Comparison of ENCODE assay signal across 8 cellular contexts in genomic region chr13:24512208-24513068, GRCh38. TPM values are rescaled to one million over a fixed set of nuclear protein-coding genes. Genes with fewer than 3 reads are reported as not detected.
DNase-seq lines count a peak whose midpoint lies in the region; TF ChIP-seq lines count a peak whose summit lies in the region.

Gene PARP4, minus strand, starts transcription at chr13:24512778. Its CDS starts 9,002 bp downstream, at chr13:24503776.

- no peaks in the 10 kb centered on the region for H3K9me2 ChIP-seq in SK-N-SH

- H3K4me3 ChIP-seq in SK-N-SH (ENCODE audit: low read depth in 2 of 2, low read length in 1 of 2) (peak within 1 kb of the TSS; percentile 84 to 87), osteoblast (ENCODE audit: insufficient read depth, low read length) (peak within 1 kb of the TSS; percentile 93), thymus (ENCODE audit: low read length) (peak within 1 kb of the TSS; percentile 80)

- H3K36me3 ChIP-seq in SK-N-SH (replicated peaks in 1 of 2; ENCODE audit: control insufficient read depth in 1 of 2, insufficient read depth in 2 of 2, low read length in 1 of 2), result peaks cover 0 to 2% of the 10 kb centered on the region in 2 experiments
- no peaks in the 10 kb centered on the region for H3K36me3 ChIP-seq in osteoblast (ENCODE audit: insufficient read depth, low read length)
- no peaks in the 10 kb centered on the region for H3K36me3 ChIP-seq in thymus (ENCODE audit: control insufficient read depth, insufficient read depth)

- no peaks in the 10 kb centered on the region for H3K27me3 ChIP-seq in SK-N-SH (ENCODE audit: insufficient read depth)
- H3K27me3 ChIP-seq in osteoblast (ENCODE audit: insufficient read depth, low read length), result no peaks in the 10 kb centered on the region
- no peaks in the 10 kb centered on the region for H3K27me3 ChIP-seq in thymus (ENCODE audit: control insufficient read depth, insufficient read depth)

- H2AFZ ChIP-seq in SK-N-SH (ENCODE audit: low read depth) (peak within 1 kb of the TSS; percentile 93), osteoblast (ENCODE audit: low read length) (peak within 1 kb of the TSS; percentile 93)

- H3F3A ChIP-seq in SK-N-SH (replicated peaks; ENCODE audit: insufficient read depth), result peaks cover 14% of the 10 kb centered on the region

- no peaks in the 10 kb centered on the region for H3K9me3 ChIP-seq in SK-N-SH
- H3K9me3 ChIP-seq in osteoblast (ENCODE audit: low read depth, low read length), result no peaks in the 10 kb centered on the region
- no peaks in the 10 kb centered on the region for H3K9me3 ChIP-seq in thymus (ENCODE audit: control insufficient read depth)

- H3K79me2 ChIP-seq in SK-N-SH (ENCODE audit: insufficient read depth) (peaks cover 46% of the 10 kb centered on the region), osteoblast (ENCODE audit: insufficient read depth, low read length) (peaks cover 39% of the 10 kb centered on the region)

- peak within 1 kb of the TSS; percentile 92 for H3K9ac ChIP-seq in SK-N-SH

- DNase-seq in GM03348 (ENCODE audit: low spot score) (peak; percentile 94), GOT3 (lab: John Stamatoyannopoulos, UW) (peak; percentile 61), LHCN-M2 (ENCODE audit: low read depth) (peak; percentile 83), SK-N-SH (peak; percentile 86), glomerular endothelial cell (ENCODE audit: extremely low read depth, low read depth, low spot score) (no peak), osteoblast (ENCODE audit: insufficient read length, low spot score, missing footprints) (peak; percentile 94)
- DNase-seq in activated naive CD4-positive, alpha-beta T cell treated with anti-CD3 and anti-CD28 coated beads, Interleukin-2, amount 50 U/mL, for 16 hours, result peak; percentile 62

- H4K20me1 ChIP-seq in SK-N-SH (ENCODE audit: insufficient read depth) (peaks cover 13% of the 10 kb centered on the region), osteoblast (ENCODE audit: insufficient read depth, low read length) (peaks cover 8% of the 10 kb centered on the region)

- POLR2A ChIA-PET in SK-N-SH (lab: Yijun Ruan, JAX), result interaction anchor here (0.9 to 1.2 kb wide), 2 partner anchors 25 to 860 kb away, joined by 3 read pairs; no protein-coding TSS in a partner anchor

- H3K4me2 ChIP-seq in SK-N-SH (peak within 1 kb of the TSS; percentile 84), osteoblast (ENCODE audit: insufficient read depth, low read length) (peak within 1 kb of the TSS; percentile 82)

- 0% methylated on average over 29 of the region's 68 CpGs for WGBS in SK-N-SH (ENCODE audit: low lambda C conversion rate)
- WGBS in thymus, result under 1% methylated on average over 68 of the region's 68 CpGs

- no peak for TF ChIP-seq RAD21 in SK-N-SH (IDR thresholded peaks at IDR 0.05; ENCODE audit: low read length)

- peak within 1 kb of the TSS; percentile 78 to 92 for H3K27ac ChIP-seq in SK-N-SH (ENCODE audit: low read depth in 2 of 2, low read length in 1 of 2)
- peak within 1 kb of the TSS; percentile 92 for H3K27ac ChIP-seq in osteoblast (ENCODE audit: low read depth, low read length)
- peak within 1 kb of the TSS; percentile 93 for H3K27ac ChIP-seq in thymus (ENCODE audit: low read depth)

- H3K4me1 ChIP-seq in SK-N-SH (ENCODE audit: control insufficient read depth in 1 of 2, insufficient read depth in 2 of 2, low read depth in 1 of 2, low read length in 1 of 2) (peaks cover 0 to 10% of the 10 kb centered on the region in 2 experiments; a peak in 2 of 4 replicates), osteoblast (ENCODE audit: insufficient read depth, low read length) (peaks cover 16% of the 10 kb centered on the region), thymus (ENCODE audit: control insufficient read depth, insufficient read depth, low read length) (peaks cover 5% of the 10 kb centered on the region)

- peak in 1 of 2 experiments; percentile 4; a peak in 1 of 4 replicates for TF ChIP-seq EP300 in SK-N-SH (IDR thresholded peaks at IDR 0.05; ENCODE audit: borderline replicate concordance in 1 of 2, low read depth in 1 of 2, low read length in 1 of 2)

- TF ChIP-seq CTCF in SK-N-SH (IDR thresholded peaks at IDR 0.05) (no peak), osteoblast (IDR thresholded peaks at IDR 0.05; ENCODE audit: extremely low read depth, low read depth, low read length) (no peak)

- CTCF ChIA-PET in SK-N-SH (lab: Yijun Ruan, JAX), result interaction anchor here (1.1 kb wide), 1 partner anchor 9 kb away, joined by 3 read pairs; no protein-coding TSS in a partner anchor

TF ChIP-seq in SK-N-SH, 30 proteins besides CTCF, POLR2A, EP300 and RAD21 (continues in another document):
- TF ChIP-seq FOXJ3 (CRISPR knock-in tag; IDR thresholded peaks at IDR 0.05), result no peak
- TF ChIP-seq GABPA (IDR thresholded peaks at IDR 0.05; ENCODE audit: low read depth), result peak; percentile 76
- TF ChIP-seq EZH2phosphoT487 (IDR thresholded peaks at IDR 0.05; ENCODE audit: borderline replicate concordance, low read depth), result no peak
- TF ChIP-seq FOXM1 (IDR thresholded peaks at IDR 0.05; ENCODE audit: low read depth), result 0 out of 2 replicates have a peak, but pooled peaks have one; percentile 26
- TF ChIP-seq MXI1 (IDR thresholded peaks at IDR 0.05; ENCODE audit: low read depth, low read length), result peak; percentile 52
- 0 out of 2 replicates have a peak, but pooled peaks have one; percentile 46 for TF ChIP-seq TEAD4 (IDR thresholded peaks at IDR 0.05; ENCODE audit: borderline replicate concordance, insufficient read depth)
- 0 out of 2 replicates have a peak, but pooled peaks have one; percentile 26 for TF ChIP-seq RCOR1 (IDR thresholded peaks at IDR 0.05; ENCODE audit: low read length)
- TF ChIP-seq YY1 (IDR thresholded peaks at IDR 0.05; ENCODE audit: low read depth), result no peak
- no peak for TF ChIP-seq IRF3 (IDR thresholded peaks at IDR 0.05; ENCODE audit: low read depth, low read length)
- TF ChIP-seq NRF1 (IDR thresholded peaks at IDR 0.05; ENCODE audit: low read depth, low read length), result 0 out of 2 replicates have a peak, but pooled peaks have one; percentile 43
- TF ChIP-seq POLR2AphosphoS5 (IDR thresholded peaks at IDR 0.05; ENCODE audit: low read depth, low read length), result peak; percentile 84
- peak; percentile 80 for TF ChIP-seq TAF1 (IDR thresholded peaks at IDR 0.05; ENCODE audit: borderline replicate concordance, low read depth, low read length)
- TF ChIP-seq FOSL2 (IDR thresholded peaks at IDR 0.05; ENCODE audit: borderline replicate concordance, low read depth), result peak; percentile 72; the same call in 1 of the 2 replicates
- 0 out of 2 replicates have a peak, but pooled peaks have one; percentile 51 for TF ChIP-seq ZBTB33 (IDR thresholded peaks at IDR 0.05; ENCODE audit: borderline replicate concordance, low read depth)
- TF ChIP-seq JUND (IDR thresholded peaks at IDR 0.05), result peak; percentile 40
- 0 out of 2 replicates have a peak, but pooled peaks have one; percentile 8 for TF ChIP-seq NFIC (IDR thresholded peaks at IDR 0.05; ENCODE audit: borderline replicate concordance)
- TF ChIP-seq TCF12 (IDR thresholded peaks at IDR 0.05), result peak; percentile 41; the same call in 1 of the 2 replicates
- TF ChIP-seq GATA2 (CRISPR knock-in tag; IDR thresholded peaks at IDR 0.05), result peak; percentile 17; the same call in 1 of the 2 replicates
- peak; percentile 80 for TF ChIP-seq CHD2 (IDR thresholded peaks at IDR 0.05; ENCODE audit: low read length, partially characterized antibody)
- peak; percentile 88 for TF ChIP-seq ELF1 (IDR thresholded peaks at IDR 0.05)
- TF ChIP-seq SMC3 (IDR thresholded peaks at IDR 0.05; ENCODE audit: low read depth, low read length), result no peak
- peak; percentile 54 for TF ChIP-seq MAX (IDR thresholded peaks at IDR 0.05; ENCODE audit: low read depth)

RNA-seq across cellular contexts. Expression of gene PARP4, which starts in this region (rescaled TPM):
- total RNA-seq in LHCN-M2 (2014; rRNA removed) (47.8 and 65.0 TPM in 2 replicates), glomerular endothelial cell (73.8 and 93.8 TPM in 2 replicates), osteoblast (63.0 and 64.5 TPM in 2 replicates)
- polyA plus RNA-seq in LHCN-M2 (2012), result 19.2 TPM
- polyA plus RNA-seq in SK-N-SH (2012; rRNA removed) (33.9 and 48.0 TPM in 2 replicates), thymus (24.7 TPM)
- 32.8 and 36.4 TPM in 2 replicates for polyA plus RNA-seq in SK-N-SH (2012; cell fraction: cytosol; rRNA removed)
- polyA plus RNA-seq in SK-N-SH (2012; cell fraction: nucleus; rRNA removed), result 40.7 and 76.7 TPM in 2 replicates
